ENCODE assay signal across 12 cellular contexts in the genomic region with DNA sequence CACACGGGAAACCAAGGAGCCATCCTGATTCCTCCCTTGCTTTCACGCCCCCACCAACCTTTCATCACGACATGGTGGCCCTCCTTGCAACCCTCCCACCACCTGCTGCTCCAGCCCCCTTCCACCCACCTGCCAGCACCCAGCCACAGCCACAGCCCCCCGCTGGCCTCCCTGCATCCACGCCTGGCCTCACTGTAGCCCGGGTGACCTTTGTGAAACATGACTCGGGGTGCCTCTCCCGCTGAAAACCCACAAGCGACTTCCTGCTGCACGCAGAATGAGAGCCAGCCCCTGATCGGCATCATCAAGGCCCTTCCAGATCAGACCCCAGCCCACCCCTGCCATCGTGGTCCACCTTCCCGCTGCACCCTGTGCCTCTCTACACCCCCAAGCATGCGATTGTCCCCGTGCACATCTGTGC. TPM values are rescaled to one million over a fixed set of nuclear protein-coding genes. Genes with fewer than 3 reads are reported as not detected.
DNase-seq lines count a peak whose midpoint lies in the region; ATAC-seq and TF ChIP-seq lines count a peak whose summit lies in the region.
"Had no signal": no experiment of that assay in that cellular context is flagged by ENCODE, and none has a peak within 500 bp of the region (broad histone marks: within the 10 kb centered on the region; RNA-seq: fewer than 3 reads in every experiment).

No MANE protein-coding gene starts in this region.

- no peaks in the 10 kb centered on the region for H3K9me3 Mint-ChIP-seq in neural crest cell

- no peak for ATAC-seq in GM21515 (IDR thresholded peaks at IDR 0.05; ENCODE audit: unreplicated experiment)
- no peak for ATAC-seq in HG02798 (IDR thresholded peaks at IDR 0.05; ENCODE audit: poor library complexity, unreplicated experiment)
- no peak for ATAC-seq in HG02981 (IDR thresholded peaks at IDR 0.05; ENCODE audit: unreplicated experiment)

- peaks cover 7% of the 10 kb centered on the region for H3K4me1 Mint-ChIP-seq in neural crest cell

- DNase-seq in activated gamma-delta T cell treated with Interleukin-2 at 50 U/mL for 16 hours (peak; percentile 45), activated gamma-delta T cell (lab: John Stamatoyannopoulos, UW) (no peak), neural crest cell (ENCODE audit: low read depth, low spot score) (no peak), NCI-H82 treated with DMSO at 0.1 percent for 48 hours (lab: John Stamatoyannopoulos, UW; ENCODE audit: unreplicated experiment) (no peak)
- DNase-seq in activated effector memory CD4-positive, alpha-beta T cell treated with Interleukin-2 at 50 U/mL for 16 hours, result peak; percentile 10
- DNase-seq: GDM1, NCI-H146, nucleus accumbens, PC-9 had no signal

- no peak for TF ChIP-seq CTCF in neural crest cell (conservative IDR thresholded peaks at IDR 0.05)

- peak overlapping the region; percentile 57 for H3K27ac Mint-ChIP-seq in neural crest cell (ENCODE audit: unreplicated experiment)

- H3K4me3 Mint-ChIP-seq in neural crest cell, result no peak overlapping the region

- no peaks in the 10 kb centered on the region for H3K36me3 Mint-ChIP-seq in neural crest cell (ENCODE audit: low read depth)

- peaks cover 9% of the 10 kb centered on the region for H3K27me3 Mint-ChIP-seq in neural crest cell (ENCODE audit: low read depth)

RNA-seq across cellular contexts. Expression of a gene that starts 14.9 kb away (rescaled TPM):
- total RNA-seq in neural crest cell, result 63.9 and 66.8 TPM in 2 replicates

RNA-seq across cellular contexts. Expression of a gene that starts 44.3 kb away (rescaled TPM):
- total RNA-seq in neural crest cell, result 1.2 TPM in 2 replicates

Comparison
In these comparisons a context has a peak if more than half of its experiments do, and no peak if none do; other contexts are left out.
1. DNase-seq: peak in activated gamma-delta T cell treated with Interleukin-2 at 50 U/mL for 16 hours (single experiment) and activated effector memory CD4-positive, alpha-beta T cell treated with Interleukin-2 at 50 U/mL for 16 hours (single experiment); none in activated gamma-delta T cell (single experiment), neural crest cell (single experiment) and NCI-H82 treated with DMSO at 0.1 percent for 48 hours (single experiment).